20 cellular contexts compared by ENCODE assay signal in genomic region chr15:47517737-47518136, GRCh38.
A peak's percentile ranks its signal among the peaks of the same experiment; 100 is the strongest.
DNase-seq lines count a peak whose midpoint lies in the region; ATAC-seq, FAIRE-seq and TF ChIP-seq lines count a peak whose summit lies in the region.
"Had no signal": no experiment of that assay in that cellular context is flagged by ENCODE, and none has a peak within 500 bp of the region (broad histone marks: within the 10 kb centered on the region; RNA-seq: fewer than 3 reads in every experiment).

No MANE protein-coding gene starts in this region.

- intact Hi-C loops in ovary (cut with DNase I), result no loop called here

- H3K79me2 ChIP-seq in fibroblast of lung (ENCODE audit: control insufficient read depth, insufficient read depth, low read length), result no peaks in the 10 kb centered on the region

- H2AFZ ChIP-seq in fibroblast of lung (ENCODE audit: low read length), result no peak overlapping the region

- H3K36me3 ChIP-seq in MG63 (no peaks in the 10 kb centered on the region), SJSA1 (no peaks in the 10 kb centered on the region), fibroblast of lung (ENCODE audit: control insufficient read depth, insufficient read depth, low read length) (no peaks in the 10 kb centered on the region), ovary (no peaks in the 10 kb centered on the region)
- H3K36me3 ChIP-seq: colonic mucosa, left lung, right lobe of liver, thyroid gland had no signal

- no peak for FAIRE-seq in urothelium cell line (lab: Jason Lieb, UNC)

- H3K27ac ChIP-seq in SJSA1 (peak overlapping the region; percentile 14; the same call in 1 of the 2 replicates), fibroblast of lung (ENCODE audit: insufficient read depth, low read length) (no peak overlapping the region), ovary (peak overlapping the region in 1 of 2 donors; percentile 8)
- H3K27ac ChIP-seq: colonic mucosa, left lung, right lobe of liver, thyroid gland had no signal

- TF ChIP-seq POLR2A in ovary (IDR thresholded peaks at IDR 0.05), result no peak

- TF ChIP-seq CTCF in fibroblast of lung (conservative IDR thresholded peaks at IDR 0.05 in 1 of 2, IDR thresholded peaks at IDR 0.05 in 1 of 2; ENCODE audit: low read depth in 1 of 2, low read length in 2 of 2) (no peak), ovary (IDR thresholded peaks at IDR 0.05) (no peak)

- DNase-seq in MG63 (peak; percentile 6), SJSA1 (ENCODE audit: low read depth in 1 of 2, low spot score in 2 of 2) (no peak), fibroblast of lung (ENCODE audit: low read depth in 2 of 2) (peak; percentile 37 to 57), ovary (peak in 3 of 5 donors; percentile 10 to 26 (median 11)), SHP77 treated with DMSO at 0.1 percent for 48 hours (lab: John Stamatoyannopoulos, UW) (no peak), urothelium cell line (ENCODE audit: low spot score) (no peak)
- DNase-seq: activated B cell treated with CpG ODN at 0.5 μM for 24 hours; activated CD4-positive, alpha-beta memory T cell treated with anti-CD3 and anti-CD28 coated beads, Interleukin-2, amount 10 ng/mL, durations not matched to agents 7 days and 5 days; activated naive CD4-positive, alpha-beta T cell treated with anti-CD3 and anti-CD28 coated beads for 36 hours; aorta; colonic mucosa; KBM-7; left lung; NCI-H1048; NCI-H2029 treated with DMSO at 0.1 percent for 48 hours; right lobe of liver; stimulated activated naive B cell treated with anti-CD40 and anti-IgM and Interleukin-4, amounts not matched to agents 10 μg/mL and 1 μg/mL and 100 μg/mL, for 72 hours; T-helper 17 cell; thyroid gland had no signal

- H3K27me3 ChIP-seq in MG63, result no peaks in the 10 kb centered on the region
- H3K27me3 ChIP-seq in SJSA1 (replicated peaks), result no peaks in the 10 kb centered on the region
- no peaks in the 10 kb centered on the region for H3K27me3 ChIP-seq in fibroblast of lung (ENCODE audit: control insufficient read depth, insufficient read depth, low read length)
- H3K27me3 ChIP-seq in ovary, result no peaks in the 10 kb centered on the region
- H3K27me3 ChIP-seq: colonic mucosa, right lobe of liver, thyroid gland had no signal

- no peak for TF ChIP-seq EP300 in ovary (IDR thresholded peaks at IDR 0.05)

- 4 to 9% (median 6%) methylated on average over 1 of the region's 1 CpG for WGBS in ovary, 3 donors

- H4K20me1 ChIP-seq in fibroblast of lung (ENCODE audit: control insufficient read depth, extremely low read depth, insufficient read depth, low read length), result no peaks in the 10 kb centered on the region

- H3K4me3 ChIP-seq in MG63 (no peak overlapping the region), SJSA1 (no peak overlapping the region), fibroblast of lung (replicated peaks in 1 of 4; ENCODE audit: control extremely low read depth in 1 of 4, insufficient read depth in 1 of 4, low read depth in 3 of 4, low read length in 4 of 4) (no peak overlapping the region), ovary (no peak overlapping the region)
- H3K4me3 ChIP-seq: colonic mucosa, left lung, right lobe of liver, thyroid gland had no signal

- ATAC-seq in GM21576 (IDR thresholded peaks at IDR 0.05; ENCODE audit: unreplicated experiment), result no peak
- ATAC-seq: left lung; stimulated activated naive B cell treated with anti-CD40 and anti-IgM and Interleukin-4, amounts not matched to agents 10 μg/mL and 1 μg/mL and 100 μg/mL, for 72 hours; T-helper 17 cell had no signal

- H3K4me1 ChIP-seq in SJSA1 (replicated peaks), result peaks cover 25% of the 10 kb centered on the region
- peaks cover 3% of the 10 kb centered on the region for H3K4me1 ChIP-seq in fibroblast of lung (ENCODE audit: control insufficient read depth, extremely low read depth, insufficient read depth, low read length)
- peaks cover 2% of the 10 kb centered on the region for H3K4me1 ChIP-seq in ovary (ENCODE audit: insufficient read depth)
- H3K4me1 ChIP-seq: colonic mucosa, left lung, right lobe of liver, thyroid gland had no signal

- no peaks in the 10 kb centered on the region for H3K9me3 ChIP-seq in MG63
- H3K9me3 ChIP-seq in SJSA1 (replicated peaks), result no peaks in the 10 kb centered on the region
- no peaks in the 10 kb centered on the region for H3K9me3 ChIP-seq in fibroblast of lung (ENCODE audit: control insufficient read depth, insufficient read depth, low read depth, low read length)
- no peaks in the 10 kb centered on the region for H3K9me3 ChIP-seq in ovary
- H3K9me3 ChIP-seq: colonic mucosa, left lung, right lobe of liver, thyroid gland had no signal

- H3K4me2 ChIP-seq in fibroblast of lung (ENCODE audit: extremely low read depth, insufficient read depth, low read length), result no peak overlapping the region

- H3K9ac ChIP-seq in fibroblast of lung (ENCODE audit: insufficient read depth, low read length), result no peak overlapping the region

Comparison
In these comparisons a context has a peak if more than half of its experiments do, and no peak if none do; other contexts are left out.
1. DNase-seq: peak in MG63 (single experiment), fibroblast of lung (2 of 2) and ovary (3 of 5); none in SJSA1 (0 of 2), SHP77 treated with DMSO at 0.1 percent for 48 hours (single experiment) and urothelium cell line (single experiment).